ENCODE assay signal across 1 cellular context in the genomic region with DNA sequence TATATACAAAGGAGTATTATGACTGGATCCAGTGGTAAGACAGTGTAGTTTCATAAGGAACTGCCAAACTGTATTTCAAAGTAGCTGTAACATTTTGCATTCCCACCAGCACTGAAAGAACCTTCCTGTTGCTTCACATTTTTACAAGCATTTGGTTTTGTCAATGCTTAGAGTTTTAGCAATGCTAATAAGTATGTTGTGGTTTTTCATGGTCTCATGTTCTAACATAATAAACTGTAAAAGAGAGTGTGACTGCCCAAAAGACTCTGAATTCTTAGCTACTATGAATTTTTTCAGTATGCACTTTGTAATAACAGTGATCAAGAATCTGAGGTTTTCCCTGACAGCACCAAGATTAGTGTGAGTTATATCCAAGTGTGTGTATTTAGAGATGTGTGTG.
TF ChIP-seq lines count a peak whose summit lies in the region.

No MANE protein-coding gene starts in this region.

TF ChIP-seq in WTC11, 78 proteins besides CTCF, POLR2A, EP300 and RAD21 (continued from another document):
- TF ChIP-seq, protein P1, sequence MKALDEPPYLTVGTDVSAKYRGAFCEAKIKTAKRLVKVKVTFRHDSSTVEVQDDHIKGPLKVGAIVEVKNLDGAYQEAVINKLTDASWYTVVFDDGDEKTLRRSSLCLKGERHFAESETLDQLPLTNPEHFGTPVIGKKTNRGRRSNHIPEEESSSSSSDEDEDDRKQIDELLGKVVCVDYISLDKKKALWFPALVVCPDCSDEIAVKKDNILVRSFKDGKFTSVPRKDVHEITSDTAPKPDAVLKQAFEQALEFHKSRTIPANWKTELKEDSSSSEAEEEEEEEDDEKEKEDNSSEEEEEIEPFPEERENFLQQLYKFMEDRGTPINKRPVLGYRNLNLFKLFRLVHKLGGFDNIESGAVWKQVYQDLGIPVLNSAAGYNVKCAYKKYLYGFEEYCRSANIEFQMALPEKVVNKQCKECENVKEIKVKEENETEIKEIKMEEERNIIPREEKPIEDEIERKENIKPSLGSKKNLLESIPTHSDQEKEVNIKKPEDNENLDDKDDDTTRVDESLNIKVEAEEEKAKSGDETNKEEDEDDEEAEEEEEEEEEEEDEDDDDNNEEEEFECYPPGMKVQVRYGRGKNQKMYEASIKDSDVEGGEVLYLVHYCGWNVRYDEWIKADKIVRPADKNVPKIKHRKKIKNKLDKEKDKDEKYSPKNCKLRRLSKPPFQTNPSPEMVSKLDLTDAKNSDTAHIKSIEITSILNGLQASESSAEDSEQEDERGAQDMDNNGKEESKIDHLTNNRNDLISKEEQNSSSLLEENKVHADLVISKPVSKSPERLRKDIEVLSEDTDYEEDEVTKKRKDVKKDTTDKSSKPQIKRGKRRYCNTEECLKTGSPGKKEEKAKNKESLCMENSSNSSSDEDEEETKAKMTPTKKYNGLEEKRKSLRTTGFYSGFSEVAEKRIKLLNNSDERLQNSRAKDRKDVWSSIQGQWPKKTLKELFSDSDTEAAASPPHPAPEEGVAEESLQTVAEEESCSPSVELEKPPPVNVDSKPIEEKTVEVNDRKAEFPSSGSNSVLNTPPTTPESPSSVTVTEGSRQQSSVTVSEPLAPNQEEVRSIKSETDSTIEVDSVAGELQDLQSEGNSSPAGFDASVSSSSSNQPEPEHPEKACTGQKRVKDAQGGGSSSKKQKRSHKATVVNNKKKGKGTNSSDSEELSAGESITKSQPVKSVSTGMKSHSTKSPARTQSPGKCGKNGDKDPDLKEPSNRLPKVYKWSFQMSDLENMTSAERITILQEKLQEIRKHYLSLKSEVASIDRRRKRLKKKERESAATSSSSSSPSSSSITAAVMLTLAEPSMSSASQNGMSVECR (CRISPR knock-in tag; IDR thresholded peaks at IDR 0.05; ENCODE audit: borderline replicate concordance), result no peak
- no peak for TF ChIP-seq ZNF219 (CRISPR knock-in tag; IDR thresholded peaks at IDR 0.05; ENCODE audit: borderline replicate concordance)
